ENCODE assay signal across 25 cellular contexts in genomic region chr1:54853096-54853792, GRCh38. TPM values are rescaled to one million over a fixed set of nuclear protein-coding genes. Genes with fewer than 3 reads are reported as not detected.
DNase-seq lines count a peak whose midpoint lies in the region; ATAC-seq, FAIRE-seq and TF ChIP-seq lines count a peak whose summit lies in the region.
"Had no signal": no experiment of that assay in that cellular context is flagged by ENCODE, and none has a peak within 500 bp of the region (broad histone marks: within the 10 kb centered on the region; RNA-seq: fewer than 3 reads in every experiment).

No MANE protein-coding gene starts in this region.

- POLR2A ChIA-PET in activated CD4-positive, alpha-beta T cell treated with anti-CD3 and anti-CD28 coated beads for 36 hours (lab: Charles Lee), result no interaction called here

- H3K36me3 ChIP-seq in adrenal gland (replicated peaks in 1 of 2) (peaks cover 0 to 68% of the 10 kb centered on the region in 2 donors), mesenchymal stem cell (ENCODE audit: control insufficient read depth in 1 of 2, insufficient read depth in 2 of 2, low read depth in 1 of 2, low read length in 2 of 2) (peaks cover 45 to 74% of the 10 kb centered on the region in 2 experiments), sigmoid colon (peaks cover 0 to 7% (median 0%) of the 10 kb centered on the region in 4 donors), kidney (ENCODE audit: control insufficient read depth in 1 of 2, insufficient read depth in 2 of 2, low read length in 2 of 2) (peaks cover 8 to 13% of the 10 kb centered on the region in 2 donors)
- H3K36me3 ChIP-seq: BLaER1 had no signal

- H3K27ac ChIP-seq in adrenal gland, result peak overlapping the region in 3 of 5 donors; percentile 39 to 77 (median 52)
- H3K27ac ChIP-seq in mesenchymal stem cell (ENCODE audit: low read length, poor library complexity, severe bottlenecking), result no peak overlapping the region
- H3K27ac ChIP-seq in sigmoid colon, result no peak overlapping the region
- H3K27ac ChIP-seq in kidney (ENCODE audit: low read depth in 2 of 2, low read length in 2 of 2), result peak overlapping the region in 1 of 2 donors; percentile 5
- H3K27ac ChIP-seq: BLaER1, C4-2B, GM23248 had no signal

- H3K18ac ChIP-seq in mesenchymal stem cell (ENCODE audit: low read depth in 1 of 2, low read length in 2 of 2), result no peak overlapping the region

- TF ChIP-seq CTCF in adrenal gland (IDR thresholded peaks at IDR 0.05) (no peak), chondrocyte (IDR thresholded peaks at IDR 0.05) (no peak), sigmoid colon (IDR thresholded peaks at IDR 0.05) (no peak), kidney (IDR thresholded peaks at IDR 0.05; ENCODE audit: borderline replicate concordance, extremely low read depth, insufficient read depth) (no peak)

- no peak overlapping the region for H4K8ac ChIP-seq in mesenchymal stem cell (ENCODE audit: low read length)

- H4K91ac ChIP-seq in mesenchymal stem cell (ENCODE audit: low read length), result no peak overlapping the region

- no peak overlapping the region for H3K23ac ChIP-seq in mesenchymal stem cell (ENCODE audit: low read length in 2 of 2)

- no peaks in the 10 kb centered on the region for H3K9me3 Mint-ChIP-seq in chondrocyte (ENCODE audit: low read depth)
- H3K9me3 Mint-ChIP-seq in activated CD4-positive, alpha-beta T cell treated with anti-CD3 and anti-CD28 coated beads for 36 hours (ENCODE audit: low read depth), result no peaks in the 10 kb centered on the region
- H3K9me3 Mint-ChIP-seq: CD4-positive, CD25-positive, alpha-beta regulatory T cell; CD8-positive, alpha-beta T cell; H9 had no signal

- H2BK5ac ChIP-seq in mesenchymal stem cell (ENCODE audit: low read depth, low read length, poor library complexity, severe bottlenecking), result no peak overlapping the region

- peaks cover 23% of the 10 kb centered on the region for H3K79me1 ChIP-seq in mesenchymal stem cell (replicated peaks; ENCODE audit: low read length, poor library complexity, severe bottlenecking)

- H3K4me1 ChIP-seq in adrenal gland (replicated peaks in 1 of 2) (peaks cover 15 to 31% of the 10 kb centered on the region in 2 donors), mesenchymal stem cell (ENCODE audit: control insufficient read depth, insufficient read depth, low read depth, low read length) (peaks cover 63% of the 10 kb centered on the region), sigmoid colon (no peaks in the 10 kb centered on the region), kidney (ENCODE audit: control insufficient read depth in 1 of 2, insufficient read depth in 1 of 2, low read depth in 1 of 2, low read length in 2 of 2) (peaks cover 18 to 46% of the 10 kb centered on the region in 2 donors)
- H3K4me1 ChIP-seq: Caco-2 had no signal

- H3K27me3 ChIP-seq in adrenal gland, result no peaks in the 10 kb centered on the region
- H3K27me3 ChIP-seq in mesenchymal stem cell (ENCODE audit: control insufficient read depth in 1 of 2, insufficient read depth in 1 of 2, low read length in 2 of 2), result no peaks in the 10 kb centered on the region
- H3K27me3 ChIP-seq in sigmoid colon, result no peaks in the 10 kb centered on the region
- H3K27me3 ChIP-seq: BLaER1 had no signal

- H2BK120ac ChIP-seq in mesenchymal stem cell (ENCODE audit: low read depth, low read length), result no peak overlapping the region

- FAIRE-seq in kidney (lab: Jason Lieb, UNC) (no peak), RCC 7860 (lab: Jason Lieb, UNC) (no peak)
- FAIRE-seq: A204.1, G401.6, GM12892, GM19239 had no signal

- peaks cover 45% of the 10 kb centered on the region for H3K36me3 Mint-ChIP-seq in chondrocyte (ENCODE audit: low read depth)
- peaks cover 44% of the 10 kb centered on the region for H3K36me3 Mint-ChIP-seq in activated CD4-positive, alpha-beta T cell treated with anti-CD3 and anti-CD28 coated beads for 36 hours (ENCODE audit: low read depth)

- no peak overlapping the region for H2BK12ac ChIP-seq in mesenchymal stem cell (ENCODE audit: low read length in 2 of 2)

- TF ChIP-seq EP300 in sigmoid colon (IDR thresholded peaks at IDR 0.05), result no peak

- no peak overlapping the region for H3K4ac ChIP-seq in mesenchymal stem cell (ENCODE audit: low read depth in 1 of 2, low read length in 2 of 2)

- H3K27me3 Mint-ChIP-seq in chondrocyte (ENCODE audit: low read depth), result no peaks in the 10 kb centered on the region
- H3K27me3 Mint-ChIP-seq in activated CD4-positive, alpha-beta T cell treated with anti-CD3 and anti-CD28 coated beads for 36 hours, result no peaks in the 10 kb centered on the region
- H3K27me3 Mint-ChIP-seq: B cell; CD4-positive, CD25-positive, alpha-beta regulatory T cell had no signal

- H3K4me2 ChIP-seq in mesenchymal stem cell (ENCODE audit: low read length, poor library complexity, severe bottlenecking), result no peak overlapping the region
- H3K4me2 ChIP-seq: BLaER1 had no signal

- peaks cover 22% of the 10 kb centered on the region for H3K4me1 Mint-ChIP-seq in chondrocyte (ENCODE audit: low read depth)
- H3K4me1 Mint-ChIP-seq in activated CD4-positive, alpha-beta T cell treated with anti-CD3 and anti-CD28 coated beads for 36 hours, result no peaks in the 10 kb centered on the region
- H3K4me1 Mint-ChIP-seq: B cell; CD4-positive, CD25-positive, alpha-beta regulatory T cell; H9 had no signal

- H3K4me3 ChIP-seq in adrenal gland (no peak overlapping the region), mesenchymal stem cell (ENCODE audit: insufficient read depth in 1 of 2, low read depth in 1 of 2, low read length in 2 of 2) (no peak overlapping the region), sigmoid colon (no peak overlapping the region), kidney (ENCODE audit: low read length in 2 of 2) (no peak overlapping the region)
- H3K4me3 ChIP-seq: BLaER1, GM23248 had no signal

- H2AK5ac ChIP-seq in mesenchymal stem cell (ENCODE audit: low read length, severe bottlenecking), result peak overlapping the region; percentile 32

- no peak overlapping the region for H3K9ac ChIP-seq in mesenchymal stem cell (ENCODE audit: low read length)
- H3K9ac ChIP-seq in kidney (ENCODE audit: low read length in 2 of 2), result no peak overlapping the region
- H3K9ac ChIP-seq: BLaER1, GM23248 had no signal

- H3K14ac ChIP-seq in mesenchymal stem cell (ENCODE audit: low read length in 2 of 2), result no peak overlapping the region

- TF ChIP-seq POLR2A in adrenal gland (IDR thresholded peaks at IDR 0.05) (no peak), sigmoid colon (IDR thresholded peaks at IDR 0.05) (no peak)

- no peak for ATAC-seq in activated CD4-positive, alpha-beta T cell treated with anti-CD3 and anti-CD28 coated beads for 36 hours
- ATAC-seq: CD8-positive, alpha-beta T cell; HCT116 had no signal

- H2BK15ac ChIP-seq in mesenchymal stem cell (ENCODE audit: low read depth, poor library complexity, severe bottlenecking), result no peak overlapping the region

- CTCF ChIA-PET in activated CD4-positive, alpha-beta T cell treated with anti-CD3 and anti-CD28 coated beads for 36 hours (lab: Charles Lee), result interaction anchor here (0.6 to 1.5 kb wide), 2 partner anchors 92 to 360 kb away, joined by 3 to 4 read pairs; no protein-coding TSS in a partner anchor

- H3K4me3 Mint-ChIP-seq in chondrocyte (ENCODE audit: unreplicated experiment), result no peak overlapping the region
- H3K4me3 Mint-ChIP-seq in activated CD4-positive, alpha-beta T cell treated with anti-CD3 and anti-CD28 coated beads for 36 hours, result no peak overlapping the region
- H3K4me3 Mint-ChIP-seq: B cell; CD4-positive, CD25-positive, alpha-beta regulatory T cell; CD8-positive, alpha-beta T cell; H9 had no signal

- peak in 2 of 7 donors; percentile 18 to 47 for DNase-seq in adrenal gland
- DNase-seq in chondrocyte (ENCODE audit: low spot score), result peak; percentile 58
- no peak for DNase-seq in mesenchymal stem cell
- peak; percentile 14 for DNase-seq in sigmoid colon
- DNase-seq in kidney, result no peak
- DNase-seq in activated CD4-positive, alpha-beta T cell treated with anti-CD3 and anti-CD28 coated beads for 36 hours, result no peak
- DNase-seq in RCC 7860 (ENCODE audit: low spot score), result no peak
- DNase-seq in dedifferentiated amniotic fluid mesenchymal stem cell (ENCODE audit: extremely low spot score), result no peak
- DNase-seq: Caco-2; CD4-positive, CD25-positive, alpha-beta regulatory T cell; CD8-positive, alpha-beta T cell; DMS153; DND-41; GM23248; H9 had no signal

- H3K9me3 ChIP-seq in adrenal gland (replicated peaks in 1 of 3) (no peaks in the 10 kb centered on the region), mesenchymal stem cell (ENCODE audit: control insufficient read depth, low read length) (no peaks in the 10 kb centered on the region), sigmoid colon (no peaks in the 10 kb centered on the region), kidney (ENCODE audit: control insufficient read depth in 1 of 2, low read length in 2 of 2) (no peaks in the 10 kb centered on the region)
- H3K9me3 ChIP-seq: BLaER1, Caco-2 had no signal

- WGBS in adrenal gland, 4 donors, result 82 to 90% (median 86%) methylated on average over 5 to 9 of the region's 9 CpGs
- WGBS in mesenchymal stem cell, result 98% methylated on average over 8 of the region's 9 CpGs
- WGBS in sigmoid colon, 2 donors, result 96% methylated on average over 9 of the region's 9 CpGs

- intact Hi-C loops in adrenal gland (cut with DNase I) (no loop called here), sigmoid colon (cut with DNase I) (no loop called here), kidney (cut with DNase I) (no loop called here)
- intact Hi-C loops in activated CD4-positive, alpha-beta T cell treated with anti-CD3 and anti-CD28 coated beads for 36 hours (cut with DNase I, micrococcal nuclease), result no loop called here

- no peak overlapping the region for H2AFZ ChIP-seq in mesenchymal stem cell (ENCODE audit: low read depth, low read length)
- H2AFZ ChIP-seq: GM23248 had no signal

- no peak overlapping the region for H3K27ac Mint-ChIP-seq in chondrocyte (ENCODE audit: unreplicated experiment)
- no peak overlapping the region for H3K27ac Mint-ChIP-seq in activated CD4-positive, alpha-beta T cell treated with anti-CD3 and anti-CD28 coated beads for 36 hours
- H3K27ac Mint-ChIP-seq: B cell; CD8-positive, alpha-beta T cell had no signal

RNA-seq across cellular contexts. Expression of gene DHCR24, which starts 33.8 kb away (rescaled TPM):
- total RNA-seq in adrenal gland, result 1,000 to 10,000 TPM; 1,178 to 4,240 (median 2,741) TPM
- polyA plus RNA-seq in adrenal gland, result 1,000 to 10,000 TPM in 1 of 3 donors, 100 to 1,000 TPM in 2; 138 to 3,356 (median 348) TPM
- total RNA-seq in chondrocyte, result 120 to 129 TPM (median 124 TPM) in 3 replicates
- 136 TPM for polyA plus RNA-seq in mesenchymal stem cell (2013, experiment 1 of 2)
- polyA plus RNA-seq in mesenchymal stem cell (2013, experiment 2 of 2), result 139 TPM
- total RNA-seq in sigmoid colon, result 10 to 100 TPM in 1 of 4 donors, 1 to 10 TPM in 3; 4.4 to 22.1 (median 9.0) TPM
- 100 to 1,000 TPM in 1 of 3 donors, 10 to 100 TPM in 2; 12.6 to 194 (median 17.6) TPM for polyA plus RNA-seq in sigmoid colon
- 91.7 TPM for total RNA-seq in kidney
- 33.7 TPM for polyA plus RNA-seq in kidney (ENCODE audit: insufficient read depth, low read depth, low replicate concordance)
- 10 to 100 TPM; 78.4 to 80.6 TPM for total RNA-seq in activated CD4-positive, alpha-beta T cell treated with anti-CD3 and anti-CD28 coated beads for 36 hours

RNA-seq across cellular contexts. Expression of gene TTC22, which starts 52.1 kb away (rescaled TPM):
- total RNA-seq in adrenal gland, result 1 to 10 TPM in 6 of 8 donors, under 1 TPM in 2; 0.09 to 2.3 (median 1.7) TPM
- 1 to 10 TPM in 2 of 3 donors, under 1 TPM in 1; 0.81 to 2.3 (median 2.0) TPM for polyA plus RNA-seq in adrenal gland
- total RNA-seq in chondrocyte, result not detected in 3 replicates
- not detected for polyA plus RNA-seq in mesenchymal stem cell (2013, experiment 1 of 2)
- polyA plus RNA-seq in mesenchymal stem cell (2013, experiment 2 of 2), result not detected
- 1 to 10 TPM in 2 of 4 donors, under 1 TPM in 2; 0.81 to 1.9 (median 0.95) TPM for total RNA-seq in sigmoid colon
- polyA plus RNA-seq in sigmoid colon, result 10 to 100 TPM; 30.4 to 39.1 (median 33.0) TPM
- total RNA-seq in kidney, result 16.5 TPM
- 9.6 TPM for polyA plus RNA-seq in kidney (ENCODE audit: insufficient read depth, low read depth, low replicate concordance)
- total RNA-seq in activated CD4-positive, alpha-beta T cell treated with anti-CD3 and anti-CD28 coated beads for 36 hours, result 1 to 10 TPM; 4.1 to 4.2 TPM
- total RNA-seq: GM23248, H4 had no signal
- polyA plus RNA-seq: AG04450, GM23248 had no signal

Comparison
In these comparisons a context has a peak if more than half of its experiments do, and no peak if none do; other contexts are left out.
1. DNase-seq: peak in chondrocyte (single experiment) and sigmoid colon (single experiment); none in mesenchymal stem cell (single experiment), kidney (single experiment), activated CD4-positive, alpha-beta T cell treated with anti-CD3 and anti-CD28 coated beads for 36 hours (single experiment), RCC 7860 (single experiment) and dedifferentiated amniotic fluid mesenchymal stem cell (single experiment).
2. H3K27ac ChIP-seq: peak in adrenal gland (3 of 5); none in mesenchymal stem cell (single experiment) and sigmoid colon (0 of 4).